1 cellular context compared by ENCODE assay signal in genomic region chr15:75065851-75066509, GRCh38.
A peak's percentile ranks its signal among the peaks of the same experiment; 100 is the strongest.
TF ChIP-seq lines count a peak whose summit lies in the region.

No MANE protein-coding gene starts in this region.

TF ChIP-seq in K562, 482 proteins besides CTCF, POLR2A, EP300 and RAD21 (continued from another document and continues in another):
- TF ChIP-seq, protein P1, sequence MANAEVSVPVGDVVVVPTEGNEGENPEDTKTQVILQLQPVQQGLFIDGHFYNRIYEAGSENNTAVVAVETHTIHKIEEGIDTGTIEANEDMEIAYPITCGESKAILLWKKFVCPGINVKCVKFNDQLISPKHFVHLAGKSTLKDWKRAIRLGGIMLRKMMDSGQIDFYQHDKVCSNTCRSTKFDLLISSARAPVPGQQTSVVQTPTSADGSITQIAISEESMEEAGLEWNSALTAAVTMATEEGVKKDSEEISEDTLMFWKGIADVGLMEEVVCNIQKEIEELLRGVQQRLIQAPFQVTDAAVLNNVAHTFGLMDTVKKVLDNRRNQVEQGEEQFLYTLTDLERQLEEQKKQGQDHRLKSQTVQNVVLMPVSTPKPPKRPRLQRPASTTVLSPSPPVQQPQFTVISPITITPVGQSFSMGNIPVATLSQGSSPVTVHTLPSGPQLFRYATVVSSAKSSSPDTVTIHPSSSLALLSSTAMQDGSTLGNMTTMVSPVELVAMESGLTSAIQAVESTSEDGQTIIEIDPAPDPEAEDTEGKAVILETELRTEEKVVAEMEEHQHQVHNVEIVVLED (CRISPR knock-in tag; IDR thresholded peaks at IDR 0.05): peak; percentile 22; the same call in 1 of the 2 replicates
- TF ChIP-seq SMAD2 (IDR thresholded peaks at IDR 0.05; ENCODE audit: low read depth, low read length): no peak
- peak; percentile 68; the same call in 1 of the 2 replicates for TF ChIP-seq MTA3 (IDR thresholded peaks at IDR 0.05; ENCODE audit: borderline replicate concordance)
- peak; percentile 98 for TF ChIP-seq ZNF589 (CRISPR knock-in tag; IDR thresholded peaks at IDR 0.05; ENCODE audit: low read depth)
- TF ChIP-seq JUN (IDR thresholded peaks at IDR 0.05; ENCODE audit: borderline replicate concordance, low read depth, low read length): peak; percentile 67; the same call in 1 of the 2 replicates
- peak; percentile 68; the same call in 1 of the 2 replicates for TF ChIP-seq JUN (CRISPR knock-in tag; IDR thresholded peaks at IDR 0.05; ENCODE audit: borderline replicate concordance)
- TF ChIP-seq BCOR (IDR thresholded peaks at IDR 0.05): peak; percentile 97
- TF ChIP-seq NR3C1 (CRISPR knock-in tag; IDR thresholded peaks at IDR 0.05): no peak
- TF ChIP-seq ZNF668 (CRISPR knock-in tag; IDR thresholded peaks at IDR 0.05): peak; percentile 85; the same call in 1 of the 2 replicates
- peak; percentile 55; the same call in 1 of the 2 replicates for TF ChIP-seq MAFF (IDR thresholded peaks at IDR 0.05; ENCODE audit: low read length)
- TF ChIP-seq, protein P2, sequence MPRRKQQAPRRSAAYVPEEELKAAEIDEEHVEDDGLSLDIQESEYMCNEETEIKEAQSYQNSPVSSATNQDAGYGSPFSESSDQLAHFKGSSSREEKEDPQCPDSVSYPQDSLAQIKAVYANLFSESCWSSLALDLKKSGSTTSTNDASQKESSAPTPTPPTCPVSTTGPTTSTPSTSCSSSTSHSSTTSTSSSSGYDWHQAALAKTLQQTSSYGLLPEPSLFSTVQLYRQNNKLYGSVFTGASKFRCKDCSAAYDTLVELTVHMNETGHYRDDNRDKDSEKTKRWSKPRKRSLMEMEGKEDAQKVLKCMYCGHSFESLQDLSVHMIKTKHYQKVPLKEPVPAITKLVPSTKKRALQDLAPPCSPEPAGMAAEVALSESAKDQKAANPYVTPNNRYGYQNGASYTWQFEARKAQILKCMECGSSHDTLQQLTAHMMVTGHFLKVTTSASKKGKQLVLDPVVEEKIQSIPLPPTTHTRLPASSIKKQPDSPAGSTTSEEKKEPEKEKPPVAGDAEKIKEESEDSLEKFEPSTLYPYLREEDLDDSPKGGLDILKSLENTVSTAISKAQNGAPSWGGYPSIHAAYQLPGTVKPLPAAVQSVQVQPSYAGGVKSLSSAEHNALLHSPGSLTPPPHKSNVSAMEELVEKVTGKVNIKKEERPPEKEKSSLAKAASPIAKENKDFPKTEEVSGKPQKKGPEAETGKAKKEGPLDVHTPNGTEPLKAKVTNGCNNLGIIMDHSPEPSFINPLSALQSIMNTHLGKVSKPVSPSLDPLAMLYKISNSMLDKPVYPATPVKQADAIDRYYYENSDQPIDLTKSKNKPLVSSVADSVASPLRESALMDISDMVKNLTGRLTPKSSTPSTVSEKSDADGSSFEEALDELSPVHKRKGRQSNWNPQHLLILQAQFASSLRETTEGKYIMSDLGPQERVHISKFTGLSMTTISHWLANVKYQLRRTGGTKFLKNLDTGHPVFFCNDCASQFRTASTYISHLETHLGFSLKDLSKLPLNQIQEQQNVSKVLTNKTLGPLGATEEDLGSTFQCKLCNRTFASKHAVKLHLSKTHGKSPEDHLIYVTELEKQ (CRISPR knock-in tag; IDR thresholded peaks at IDR 0.05): peak; percentile 75
- TF ChIP-seq, protein P3, sequence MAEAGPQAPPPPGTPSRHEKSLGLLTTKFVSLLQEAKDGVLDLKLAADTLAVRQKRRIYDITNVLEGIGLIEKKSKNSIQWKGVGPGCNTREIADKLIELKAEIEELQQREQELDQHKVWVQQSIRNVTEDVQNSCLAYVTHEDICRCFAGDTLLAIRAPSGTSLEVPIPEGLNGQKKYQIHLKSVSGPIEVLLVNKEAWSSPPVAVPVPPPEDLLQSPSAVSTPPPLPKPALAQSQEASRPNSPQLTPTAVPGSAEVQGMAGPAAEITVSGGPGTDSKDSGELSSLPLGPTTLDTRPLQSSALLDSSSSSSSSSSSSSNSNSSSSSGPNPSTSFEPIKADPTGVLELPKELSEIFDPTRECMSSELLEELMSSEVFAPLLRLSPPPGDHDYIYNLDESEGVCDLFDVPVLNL (CRISPR knock-in tag; IDR thresholded peaks at IDR 0.05; ENCODE audit: low read depth): no peak
- peak; percentile 99 for TF ChIP-seq EGR1 (conservative IDR thresholded peaks at IDR 0.05)
- TF ChIP-seq ILK (tag; IDR thresholded peaks at IDR 0.05; ENCODE audit: borderline replicate concordance, low read depth): no peak
- TF ChIP-seq, protein P4, sequence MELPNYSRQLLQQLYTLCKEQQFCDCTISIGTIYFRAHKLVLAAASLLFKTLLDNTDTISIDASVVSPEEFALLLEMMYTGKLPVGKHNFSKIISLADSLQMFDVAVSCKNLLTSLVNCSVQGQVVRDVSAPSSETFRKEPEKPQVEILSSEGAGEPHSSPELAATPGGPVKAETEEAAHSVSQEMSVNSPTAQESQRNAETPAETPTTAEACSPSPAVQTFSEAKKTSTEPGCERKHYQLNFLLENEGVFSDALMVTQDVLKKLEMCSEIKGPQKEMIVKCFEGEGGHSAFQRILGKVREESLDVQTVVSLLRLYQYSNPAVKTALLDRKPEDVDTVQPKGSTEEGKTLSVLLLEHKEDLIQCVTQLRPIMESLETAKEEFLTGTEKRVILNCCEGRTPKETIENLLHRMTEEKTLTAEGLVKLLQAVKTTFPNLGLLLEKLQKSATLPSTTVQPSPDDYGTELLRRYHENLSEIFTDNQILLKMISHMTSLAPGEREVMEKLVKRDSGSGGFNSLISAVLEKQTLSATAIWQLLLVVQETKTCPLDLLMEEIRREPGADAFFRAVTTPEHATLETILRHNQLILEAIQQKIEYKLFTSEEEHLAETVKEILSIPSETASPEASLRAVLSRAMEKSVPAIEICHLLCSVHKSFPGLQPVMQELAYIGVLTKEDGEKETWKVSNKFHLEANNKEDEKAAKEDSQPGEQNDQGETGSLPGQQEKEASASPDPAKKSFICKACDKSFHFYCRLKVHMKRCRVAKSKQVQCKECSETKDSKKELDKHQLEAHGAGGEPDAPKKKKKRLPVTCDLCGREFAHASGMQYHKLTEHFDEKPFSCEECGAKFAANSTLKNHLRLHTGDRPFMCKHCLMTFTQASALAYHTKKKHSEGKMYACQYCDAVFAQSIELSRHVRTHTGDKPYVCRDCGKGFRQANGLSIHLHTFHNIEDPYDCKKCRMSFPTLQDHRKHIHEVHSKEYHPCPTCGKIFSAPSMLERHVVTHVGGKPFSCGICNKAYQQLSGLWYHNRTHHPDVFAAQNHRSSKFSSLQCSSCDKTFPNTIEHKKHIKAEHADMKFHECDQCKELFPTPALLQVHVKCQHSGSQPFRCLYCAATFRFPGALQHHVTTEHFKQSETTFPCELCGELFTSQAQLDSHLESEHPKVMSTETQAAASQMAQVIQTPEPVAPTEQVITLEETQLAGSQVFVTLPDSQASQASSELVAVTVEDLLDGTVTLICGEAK (IDR thresholded peaks at IDR 0.05): no peak
- TF ChIP-seq, protein P4 (CRISPR knock-in tag; IDR thresholded peaks at IDR 0.05): no peak
- peak; percentile 80 for TF ChIP-seq ZBTB34 (CRISPR knock-in tag; IDR thresholded peaks at IDR 0.05)
- TF ChIP-seq HEY1 (CRISPR knock-in tag; IDR thresholded peaks at IDR 0.05; ENCODE audit: borderline replicate concordance): peak; percentile 95
- no peak for TF ChIP-seq MBD1 (CRISPR knock-in tag; IDR thresholded peaks at IDR 0.05)
- TF ChIP-seq ZNF253 (CRISPR knock-in tag; conservative IDR thresholded peaks at IDR 0.05): no peak
- TF ChIP-seq HBP1 (CRISPR knock-in tag; IDR thresholded peaks at IDR 0.05): peak; percentile 93
- 0 out of 4 replicates have a peak, but pooled peaks of 1 of the 2 experiments have one; percentile 22 for TF ChIP-seq NRF1 (conservative IDR thresholded peaks at IDR 0.05 in 1 of 2, IDR thresholded peaks at IDR 0.05 in 1 of 2)
- no peak; the same call in 1 of the 2 replicates for TF ChIP-seq YBX1 (IDR thresholded peaks at IDR 0.05)
- TF ChIP-seq, protein P5, sequence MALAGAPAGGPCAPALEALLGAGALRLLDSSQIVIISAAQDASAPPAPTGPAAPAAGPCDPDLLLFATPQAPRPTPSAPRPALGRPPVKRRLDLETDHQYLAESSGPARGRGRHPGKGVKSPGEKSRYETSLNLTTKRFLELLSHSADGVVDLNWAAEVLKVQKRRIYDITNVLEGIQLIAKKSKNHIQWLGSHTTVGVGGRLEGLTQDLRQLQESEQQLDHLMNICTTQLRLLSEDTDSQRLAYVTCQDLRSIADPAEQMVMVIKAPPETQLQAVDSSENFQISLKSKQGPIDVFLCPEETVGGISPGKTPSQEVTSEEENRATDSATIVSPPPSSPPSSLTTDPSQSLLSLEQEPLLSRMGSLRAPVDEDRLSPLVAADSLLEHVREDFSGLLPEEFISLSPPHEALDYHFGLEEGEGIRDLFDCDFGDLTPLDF (CRISPR knock-in tag; IDR thresholded peaks at IDR 0.05): no peak
- peak; percentile 85 for TF ChIP-seq NEUROD1 (IDR thresholded peaks at IDR 0.05; ENCODE audit: borderline replicate concordance, low read depth, low read length, partially characterized antibody)
- peak; percentile 100 for TF ChIP-seq ARID1B (IDR thresholded peaks at IDR 0.05)
- TF ChIP-seq TSC22D4 (tag; IDR thresholded peaks at IDR 0.05): no peak
- TF ChIP-seq CAMTA2 (CRISPR knock-in tag; conservative IDR thresholded peaks at IDR 0.05): no peak
- TF ChIP-seq TAF9B (IDR thresholded peaks at IDR 0.05; ENCODE audit: partially characterized antibody): no peak
- peak; percentile 97 for TF ChIP-seq SMARCC2 (IDR thresholded peaks at IDR 0.05; ENCODE audit: low read depth)
- no peak for TF ChIP-seq E2F5 (CRISPR knock-in tag; IDR thresholded peaks at IDR 0.05)
- no peak for TF ChIP-seq ARHGAP35 (IDR thresholded peaks at IDR 0.05; ENCODE audit: partially characterized antibody)
- TF ChIP-seq, protein P6, sequence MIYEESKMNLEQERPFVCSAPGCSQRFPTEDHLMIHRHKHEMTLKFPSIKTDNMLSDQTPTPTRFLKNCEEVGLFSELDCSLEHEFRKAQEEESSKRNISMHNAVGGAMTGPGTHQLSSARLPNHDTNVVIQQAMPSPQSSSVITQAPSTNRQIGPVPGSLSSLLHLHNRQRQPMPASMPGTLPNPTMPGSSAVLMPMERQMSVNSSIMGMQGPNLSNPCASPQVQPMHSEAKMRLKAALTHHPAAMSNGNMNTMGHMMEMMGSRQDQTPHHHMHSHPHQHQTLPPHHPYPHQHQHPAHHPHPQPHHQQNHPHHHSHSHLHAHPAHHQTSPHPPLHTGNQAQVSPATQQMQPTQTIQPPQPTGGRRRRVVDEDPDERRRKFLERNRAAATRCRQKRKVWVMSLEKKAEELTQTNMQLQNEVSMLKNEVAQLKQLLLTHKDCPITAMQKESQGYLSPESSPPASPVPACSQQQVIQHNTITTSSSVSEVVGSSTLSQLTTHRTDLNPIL (CRISPR knock-in tag; IDR thresholded peaks at IDR 0.05): no peak
